In the genomic region with DNA sequence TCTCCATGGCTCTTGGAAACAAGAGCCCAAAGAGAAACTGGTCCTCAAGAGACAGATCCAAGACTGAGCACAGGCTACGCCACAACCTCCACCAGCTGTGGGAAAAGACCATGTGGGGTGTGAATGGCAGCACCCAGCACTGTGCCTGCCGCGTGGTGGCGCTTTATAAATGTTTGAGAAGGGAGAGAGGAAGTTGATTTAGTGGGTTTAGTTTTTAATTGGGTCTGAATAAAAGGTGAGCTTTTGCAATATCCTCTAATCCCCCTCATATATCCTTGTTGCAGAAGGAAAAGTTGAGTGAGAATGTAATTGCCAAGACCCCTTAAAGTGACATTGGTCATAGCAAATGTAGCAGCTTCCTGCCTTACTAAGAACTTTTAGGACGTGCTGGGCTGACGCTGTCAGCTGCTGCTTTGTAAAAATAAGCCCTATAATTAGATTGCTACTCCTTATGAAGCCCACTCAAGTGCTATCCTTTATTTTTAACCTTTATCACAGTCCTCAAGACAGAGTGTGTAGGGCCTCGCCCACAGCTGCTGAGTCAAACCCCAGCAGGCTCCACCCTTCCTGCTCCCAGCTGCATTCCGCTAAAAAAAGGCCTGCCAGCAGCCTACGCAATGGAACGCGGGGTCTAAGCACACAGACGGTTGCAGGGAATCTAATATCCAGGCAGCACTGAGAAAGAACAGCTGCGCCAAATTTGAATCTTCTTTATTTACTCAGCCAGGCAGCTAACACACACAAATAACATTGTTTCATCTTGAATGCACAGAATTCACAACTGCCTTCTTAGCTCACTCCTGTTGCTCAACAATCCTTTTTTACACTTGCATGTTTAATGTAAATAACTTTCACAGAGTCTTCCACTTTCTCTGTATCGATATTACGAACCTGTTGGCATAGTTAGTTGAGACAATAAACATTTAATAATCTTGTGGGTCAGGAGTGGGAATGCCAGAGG, we compare ENCODE assay signal across 8 cellular contexts. TPM values are rescaled to one million over a fixed set of nuclear protein-coding genes. Genes with fewer than 3 reads are reported as not detected.
DNase-seq lines count a peak whose midpoint lies in the region; ATAC-seq, FAIRE-seq and TF ChIP-seq lines count a peak whose summit lies in the region.

No MANE protein-coding gene starts in this region.

- H3K4me3 ChIP-seq in right lobe of liver: peak overlapping the region in 1 of 3 donors; percentile 3

- CTCF ChIA-PET in activated CD4-positive, alpha-beta T cell treated with anti-CD3 and anti-CD28 coated beads for 36 hours (lab: Charles Lee): interaction anchor here (0.6 to 4.2 kb wide), 47 partner anchors 9 to 832 kb away, joined by 3 to 47 read pairs (median 4); partner anchors contain the start of genes CENPL, KLHL20 and PRDX6

- H3K4me1 ChIP-seq in right lobe of liver: no peaks in the 10 kb centered on the region

- peaks cover 25% of the 10 kb centered on the region for H3K4me1 Mint-ChIP-seq in activated CD4-positive, alpha-beta T cell treated with anti-CD3 and anti-CD28 coated beads for 36 hours
- H3K4me1 Mint-ChIP-seq in dendritic cell treated with granulocyte-macrophage colony-stimulating factor and Interleukin-4, amounts not matched to agents 40 ng/mL and 50 ng/mL, for 4 days (ENCODE audit: low read depth): peaks cover 41% of the 10 kb centered on the region

- no peak for DNase-seq in GM12891 (ENCODE audit: insufficient read length, low spot score)
- DNase-seq in NCI-H2171 (lab: John Stamatoyannopoulos, UW): peak; percentile 85
- DNase-seq in activated CD4-positive, alpha-beta T cell treated with anti-CD3 and anti-CD28 coated beads for 36 hours: peak; percentile 86
- peak; percentile 73 to 80 (median 77) for DNase-seq in right lobe of liver
- DNase-seq in stimulated activated CD4-positive, alpha-beta T cell treated with anti-CD3 and anti-CD28 coated beads, Interleukin-2, amount 100 ng/mL, for 48 hours: peak; percentile 58
- no peak for DNase-seq in NCI-H187 treated with DMSO at 0.1 percent for 48 hours (lab: John Stamatoyannopoulos, UW)

- POLR2A ChIA-PET in activated CD4-positive, alpha-beta T cell treated with anti-CD3 and anti-CD28 coated beads for 36 hours (lab: Charles Lee): interaction anchor here (0.8 to 1.3 kb wide), 4 partner anchors 49 to 394 kb away, joined by 3 to 6 read pairs (median 3); partner anchors contain the start of genes CENPL, DARS2 and KLHL20

- H3K36me3 ChIP-seq in right lobe of liver: no peaks in the 10 kb centered on the region

- peak overlapping the region; percentile 79 for H3K27ac Mint-ChIP-seq in activated CD4-positive, alpha-beta T cell treated with anti-CD3 and anti-CD28 coated beads for 36 hours
- H3K27ac Mint-ChIP-seq in dendritic cell treated with granulocyte-macrophage colony-stimulating factor and Interleukin-4, amounts not matched to agents 40 ng/mL and 50 ng/mL, for 4 days: peak overlapping the region; percentile 91

- ATAC-seq in HG02759 (IDR thresholded peaks at IDR 0.05; ENCODE audit: unreplicated experiment): peak; percentile 74
- peak; percentile 87 for ATAC-seq in activated CD4-positive, alpha-beta T cell treated with anti-CD3 and anti-CD28 coated beads for 36 hours
- ATAC-seq in right lobe of liver: peak; percentile 83 to 96 (median 88)

- intact Hi-C loops in activated CD4-positive, alpha-beta T cell treated with anti-CD3 and anti-CD28 coated beads for 36 hours (cut with DNase I, micrococcal nuclease): loop anchor here (2.0 to 10.0 kb wide), 6 partner anchors 78 to 1313 kb away; partner anchors contain the start of gene KLHL20 (in 1 of the 2)
- intact Hi-C loops in dendritic cell treated with granulocyte-macrophage colony-stimulating factor and Interleukin-4, amounts not matched to agents 40 ng/mL and 50 ng/mL, for 4 days (cut with micrococcal nuclease): loop anchor here (2.0 to 5.0 kb wide), 3 partner anchors 47 to 395 kb away; partner anchors contain the start of genes CENPL, DARS2, KLHL20 and PRDX6
- intact Hi-C loops in right lobe of liver (cut with DNase I): loop anchor here in 1 of 2 donors (10.0 kb wide), 1 partner anchor 75 kb away; no protein-coding TSS in a partner anchor

- no peaks in the 10 kb centered on the region for H3K27me3 ChIP-seq in right lobe of liver

- WGBS in right lobe of liver (ENCODE audit: insufficient coverage, low coverage, low lambda C conversion rate, missing lambda C conversion rate): 15% methylated on average over 12 of the region's 15 CpGs

- FAIRE-seq in GM12891 (lab: Jason Lieb, UNC): peak; percentile 69

- peak; percentile 40 to 55 (median 47) for TF ChIP-seq CTCF in right lobe of liver (IDR thresholded peaks at IDR 0.05)

- H3K36me3 Mint-ChIP-seq in activated CD4-positive, alpha-beta T cell treated with anti-CD3 and anti-CD28 coated beads for 36 hours (ENCODE audit: low read depth): no peaks in the 10 kb centered on the region
- no peaks in the 10 kb centered on the region for H3K36me3 Mint-ChIP-seq in dendritic cell treated with granulocyte-macrophage colony-stimulating factor and Interleukin-4, amounts not matched to agents 40 ng/mL and 50 ng/mL, for 4 days (ENCODE audit: low read depth)

- peak overlapping the region; percentile 52 for H3K4me3 Mint-ChIP-seq in activated CD4-positive, alpha-beta T cell treated with anti-CD3 and anti-CD28 coated beads for 36 hours
- peak overlapping the region; percentile 37 for H3K4me3 Mint-ChIP-seq in dendritic cell treated with granulocyte-macrophage colony-stimulating factor and Interleukin-4, amounts not matched to agents 40 ng/mL and 50 ng/mL, for 4 days

- TF ChIP-seq POLR2A in GM12891 (IDR thresholded peaks at IDR 0.05; ENCODE audit: low read depth, low read length) (no peak), right lobe of liver (IDR thresholded peaks at IDR 0.05) (no peak)

- H3K9me3 ChIP-seq in right lobe of liver: no peaks in the 10 kb centered on the region

- no peaks in the 10 kb centered on the region for H3K27me3 Mint-ChIP-seq in activated CD4-positive, alpha-beta T cell treated with anti-CD3 and anti-CD28 coated beads for 36 hours
- no peaks in the 10 kb centered on the region for H3K27me3 Mint-ChIP-seq in dendritic cell treated with granulocyte-macrophage colony-stimulating factor and Interleukin-4, amounts not matched to agents 40 ng/mL and 50 ng/mL, for 4 days

- H3K27ac ChIP-seq in right lobe of liver: peak overlapping the region; percentile 52 to 69 (median 54)

- no peaks in the 10 kb centered on the region for H3K9me3 Mint-ChIP-seq in activated CD4-positive, alpha-beta T cell treated with anti-CD3 and anti-CD28 coated beads for 36 hours (ENCODE audit: low read depth)
- H3K9me3 Mint-ChIP-seq in dendritic cell treated with granulocyte-macrophage colony-stimulating factor and Interleukin-4, amounts not matched to agents 40 ng/mL and 50 ng/mL, for 4 days: no peaks in the 10 kb centered on the region

TF ChIP-seq in GM12891, 5 proteins besides CTCF, POLR2A, EP300 and RAD21:
- no peak for TF ChIP-seq POU2F2 (IDR thresholded peaks at IDR 0.05; ENCODE audit: low read depth, low read length)
- TF ChIP-seq PAX5 (IDR thresholded peaks at IDR 0.05; ENCODE audit: insufficient read depth, low read length, severe bottlenecking): no peak
- peak; percentile 72 for TF ChIP-seq SPI1 (IDR thresholded peaks at IDR 0.05; ENCODE audit: low read depth, low read length)
- no peak for TF ChIP-seq TAF1 (IDR thresholded peaks at IDR 0.05; ENCODE audit: low read depth, low read length)

RNA-seq across cellular contexts. Expression of gene PRDX6, which starts 47.3 kb away (rescaled TPM):
- 78.0 TPM for polyA plus RNA-seq in GM12891 (2012; ENCODE audit: low read depth, missing spikeins)
- total RNA-seq in activated CD4-positive, alpha-beta T cell treated with anti-CD3 and anti-CD28 coated beads for 36 hours: 100 to 1,000 TPM; 103 to 125 TPM
- total RNA-seq in right lobe of liver: 100 to 1,000 TPM; 213 to 552 (median 407) TPM

Comparison
In these comparisons a context has a peak if more than half of its experiments do, and no peak if none do; other contexts are left out.
1. DNase-seq: peak in NCI-H2171 (single experiment), activated CD4-positive, alpha-beta T cell treated with anti-CD3 and anti-CD28 coated beads for 36 hours (single experiment), right lobe of liver (3 of 3) and stimulated activated CD4-positive, alpha-beta T cell treated with anti-CD3 and anti-CD28 coated beads, Interleukin-2, amount 100 ng/mL, for 48 hours (2 of 2); none in GM12891 (single experiment) and NCI-H187 treated with DMSO at 0.1 percent for 48 hours (single experiment).
2. Peak in every context shown above with its lines, with median percentiles within 50 percentile points of each other: ATAC-seq.